In genomic region chr1:58515794-58516401, GRCh38 we compare ENCODE assay signal across 8 cellular contexts. TPM values are rescaled to one million over a fixed set of nuclear protein-coding genes. Genes with fewer than 3 reads are reported as not detected.
DNase-seq lines count a peak whose midpoint lies in the region; ATAC-seq and TF ChIP-seq lines count a peak whose summit lies in the region.

No MANE protein-coding gene starts in this region.

- no peak overlapping the region for H2AFZ ChIP-seq in neural cell (ENCODE audit: low read depth, low read length)

- no peaks in the 10 kb centered on the region for H3K36me3 ChIP-seq in HAP-1 (replicated peaks)
- no peaks in the 10 kb centered on the region for H3K36me3 ChIP-seq in neural cell (ENCODE audit: insufficient read depth, low read length)

- H3K36me3 Mint-ChIP-seq in activated CD4-positive, alpha-beta T cell treated with anti-CD3 and anti-CD28 coated beads, Interleukin-2, amount 10 ng/mL, durations not matched to agents 24 days and 14 days (ENCODE audit: low read depth), result peaks cover 24% of the 10 kb centered on the region

- no peak for ATAC-seq in HG03565 (IDR thresholded peaks at IDR 0.05; ENCODE audit: unreplicated experiment)
- no peak for ATAC-seq in GM18907 (IDR thresholded peaks at IDR 0.05; ENCODE audit: unreplicated experiment)

- no peaks in the 10 kb centered on the region for H4K20me1 ChIP-seq in neural cell (ENCODE audit: insufficient read depth)

- H3K4me1 ChIP-seq in HAP-1, result no peaks in the 10 kb centered on the region

- H3K4me3 Mint-ChIP-seq in activated CD4-positive, alpha-beta T cell treated with anti-CD3 and anti-CD28 coated beads, Interleukin-2, amount 10 ng/mL, durations not matched to agents 24 days and 14 days, result no peak overlapping the region

- peak overlapping the region; percentile 22 for H3K27ac Mint-ChIP-seq in activated CD4-positive, alpha-beta T cell treated with anti-CD3 and anti-CD28 coated beads, Interleukin-2, amount 10 ng/mL, durations not matched to agents 24 days and 14 days

- H3K9me3 ChIP-seq in HAP-1 (no peaks in the 10 kb centered on the region), neural cell (ENCODE audit: low read length) (peaks cover 7% of the 10 kb centered on the region)

- intact Hi-C loops in activated CD4-positive, alpha-beta T cell treated with anti-CD3 and anti-CD28 coated beads, Interleukin-2, amount 10 ng/mL, durations not matched to agents 24 days and 14 days (cut with micrococcal nuclease), result loop anchor here (1.0 to 5.0 kb wide), 5 partner anchors 30 to 1431 kb away; partner anchors contain the start of gene OMA1

- no peaks in the 10 kb centered on the region for H3K79me2 ChIP-seq in neural cell (replicated peaks; ENCODE audit: insufficient read depth, low read length)

- H3K27ac ChIP-seq in neural cell (ENCODE audit: low read length), result no peak overlapping the region

- peak; percentile 65 for TF ChIP-seq CTCF in fibroblast of pulmonary artery (IDR thresholded peaks at IDR 0.05; ENCODE audit: low read length, missing control alignments)
- TF ChIP-seq CTCF in neural cell (IDR thresholded peaks at IDR 0.05; ENCODE audit: poor library complexity, severe bottlenecking), result peak; percentile 85

- H3K9me3 Mint-ChIP-seq in activated CD4-positive, alpha-beta T cell treated with anti-CD3 and anti-CD28 coated beads, Interleukin-2, amount 10 ng/mL, durations not matched to agents 24 days and 14 days, result peaks cover 3% of the 10 kb centered on the region

- H3K4me3 ChIP-seq in HAP-1, result no peak overlapping the region
- H3K4me3 ChIP-seq in fibroblast of pulmonary artery (replicated peaks; ENCODE audit: low read depth, low read length), result no peak overlapping the region
- no peak overlapping the region for H3K4me3 ChIP-seq in neural cell (ENCODE audit: low read length)

- H3K9me2 ChIP-seq in neural cell (ENCODE audit: insufficient read depth, low read length), result no peaks in the 10 kb centered on the region

- H3K4me2 ChIP-seq in neural cell (ENCODE audit: low read length), result no peak overlapping the region

- H3K27me3 ChIP-seq in HAP-1 (ENCODE audit: low read depth) (no peaks in the 10 kb centered on the region), neural cell (ENCODE audit: insufficient read depth, low read depth, low read length) (no peaks in the 10 kb centered on the region)

- no peak overlapping the region for H3K9ac ChIP-seq in neural cell (ENCODE audit: low read length)

- TF ChIP-seq RAD21 in neural cell (conservative IDR thresholded peaks at IDR 0.05), result peak; percentile 88

- H3F3A ChIP-seq in neural cell (ENCODE audit: insufficient read depth, low read length, poor library complexity, severe bottlenecking), result no peaks in the 10 kb centered on the region

- in situ Hi-C loops in HAP-1 (cut with MboI; ENCODE audit: low sequenced_read_pairs), result loop anchor here (10.0 kb wide), 1 partner anchor 129 kb away; no protein-coding TSS in a partner anchor

- TF ChIP-seq EP300 in neural cell (conservative IDR thresholded peaks at IDR 0.05; ENCODE audit: poor library complexity, severe bottlenecking), result no peak

- H3K4me1 Mint-ChIP-seq in activated CD4-positive, alpha-beta T cell treated with anti-CD3 and anti-CD28 coated beads, Interleukin-2, amount 10 ng/mL, durations not matched to agents 24 days and 14 days, result peaks cover 9% of the 10 kb centered on the region

- no peaks in the 10 kb centered on the region for H3K27me3 Mint-ChIP-seq in activated CD4-positive, alpha-beta T cell treated with anti-CD3 and anti-CD28 coated beads, Interleukin-2, amount 10 ng/mL, durations not matched to agents 24 days and 14 days

- DNase-seq in DMS 273 (lab: John Stamatoyannopoulos, UW; ENCODE audit: unreplicated experiment) (peak; percentile 87), HAP-1 (ENCODE audit: low spot score in 2 of 2) (peak; percentile 52 to 57), NCI-H226 (peak; percentile 25), fibroblast of pulmonary artery (ENCODE audit: low read depth) (peak; percentile 91)
- DNase-seq in activated CD4-positive, alpha-beta T cell treated with anti-CD3 and anti-CD28 coated beads, Interleukin-2, amount 10 ng/mL, durations not matched to agents 24 days and 14 days, result peak; percentile 78

TF ChIP-seq in neural cell, 6 proteins besides CTCF, POLR2A, EP300 and RAD21:
- TF ChIP-seq TAF1 (IDR thresholded peaks at IDR 0.05; ENCODE audit: low read depth) (no peak), SMC3 (conservative IDR thresholded peaks at IDR 0.05; ENCODE audit: poor library complexity) (peak; percentile 88)

RNA-seq across cellular contexts. Expression of gene OMA1, which starts 30.6 kb away (rescaled TPM):
- total RNA-seq in activated CD4-positive, alpha-beta T cell treated with anti-CD3 and anti-CD28 coated beads, Interleukin-2, amount 10 ng/mL, durations not matched to agents 24 days and 14 days, result 10.6 and 13.8 TPM in 2 replicates
- polyA plus RNA-seq in neural cell, result 2.6 and 11.0 TPM in 2 replicates
- polyA minus RNA-seq in neural cell, result 10.8 and 13.6 TPM in 2 replicates

Comparison
In these comparisons a context has a peak if more than half of its experiments do, and no peak if none do; other contexts are left out.
1. DNase-seq: peak in every context shown above with its lines; median percentile 91 in fibroblast of pulmonary artery; 87 in DMS 273; 78 in activated CD4-positive, alpha-beta T cell treated with anti-CD3 and anti-CD28 coated beads, Interleukin-2, amount 10 ng/mL, durations not matched to agents 24 days and 14 days; 54 in HAP-1; 25 in NCI-H226.